In genomic region chr12:18424857-18425256, GRCh38 we compare ENCODE assay signal across 26 cellular contexts.
"Had no signal": no experiment of that assay in that cellular context is flagged by ENCODE, and none has a peak within 500 bp of the region (broad histone marks: within the 10 kb centered on the region; RNA-seq: fewer than 3 reads in every experiment).

No MANE protein-coding gene starts in this region.

- H3K4me3 ChIP-seq: coronary artery, dorsolateral prefrontal cortex, esophagus squamous epithelium, gastrocnemius medialis, heart right ventricle, left lung, lower lobe of right lung had no signal

- ATAC-seq: esophagus mucosa; gastrocnemius medialis; heart right ventricle; left cardiac atrium; left lung; left ventricle myocardium superior; lower lobe of right lung; naive thymus-derived CD4-positive, alpha-beta T cell had no signal

- H3K4me3 Mint-ChIP-seq: naive thymus-derived CD4-positive, alpha-beta T cell had no signal

- H3K27me3 ChIP-seq: dorsolateral prefrontal cortex, esophagus squamous epithelium, gastrocnemius medialis, heart right ventricle, left lung had no signal

- H3K27ac ChIP-seq: coronary artery, dorsolateral prefrontal cortex, epithelial cell of prostate, esophagus squamous epithelium, gastrocnemius medialis, heart right ventricle, left lung, lower lobe of right lung had no signal

- H3K27ac Mint-ChIP-seq: naive thymus-derived CD4-positive, alpha-beta T cell had no signal

- FAIRE-seq: colon, islet of Langerhans, keratinocyte had no signal

- H3K4me1 Mint-ChIP-seq: naive thymus-derived CD4-positive, alpha-beta T cell had no signal

- H3K4me1 ChIP-seq: esophagus squamous epithelium, gastrocnemius medialis, heart right ventricle, left lung, lower lobe of right lung had no signal

- H3K36me3 ChIP-seq: gastrocnemius medialis, heart right ventricle, left lung, lower lobe of right lung had no signal

- H3K36me3 Mint-ChIP-seq: naive thymus-derived CD4-positive, alpha-beta T cell had no signal

- H3K9me3 ChIP-seq: esophagus squamous epithelium, gastrocnemius medialis, heart right ventricle, left lung, lower lobe of right lung had no signal

- DNase-seq: dermis blood vessel endothelial cell; dorsolateral prefrontal cortex; effector CD4-positive, alpha-beta T cell; effector memory CD4-positive, alpha-beta T cell; erythroblast; esophagus squamous epithelium; foreskin fibroblast; foreskin melanocyte; gastrocnemius medialis; glutamatergic neuron; head of caudate nucleus; heart right ventricle; hippocampal formation; left cardiac atrium; left lung; left ventricle myocardium superior; lower lobe of right lung; mesendoderm; midbrain; naive thymus-derived CD4-positive, alpha-beta T cell had no signal
